ENCODE assay signal across 27 cellular contexts in genomic region chr4:173138636-173139035, GRCh38.
"Had no signal": no experiment of that assay in that cellular context is flagged by ENCODE, and none has a peak within 500 bp of the region (broad histone marks: within the 10 kb centered on the region; RNA-seq: fewer than 3 reads in every experiment).

No MANE protein-coding gene starts in this region.

- H3K9me3 ChIP-seq: body of pancreas, left lung, neutrophil, ovary, psoas muscle, right lobe of liver, tibial nerve had no signal

- H3K4me3 Mint-ChIP-seq: activated CD4-positive, alpha-beta T cell treated with anti-CD3 and anti-CD28 coated beads, Interleukin-2, amount 10 ng/mL, durations not matched to agents 24 days and 14 days; activated CD8-positive, alpha-beta memory T cell treated with anti-CD3 and anti-CD28 coated beads, Interleukin-2, amount 10 ng/mL, durations not matched to agents 7 days and 5 days; activated CD8-positive, alpha-beta T cell treated with anti-CD3 and anti-CD28 coated beads for 36 hours; activated naive CD4-positive, alpha-beta T cell treated with anti-CD3 and anti-CD28 coated beads, Interleukin-2, amount 50 U/mL, for 24 hours; activated T-helper 1 cell treated with anti-CD3 and anti-CD28 coated beads, Interleukin-12 subunit alpha, Interleukin-12 subunit beta, Interleukin-2, Interleukin-4 antibody, amounts not matched to agents 30 ng/mL and 10 ng/mL and 1 ng/mL, durations not matched to agents 14 hours and 24 hours and 36 hours; dendritic cell treated with granulocyte-macrophage colony-stimulating factor and Interleukin-4, amounts not matched to agents 40 ng/mL and 50 ng/mL, for 4 days; mesothelial cell of epicardium; natural killer cell treated with Interleukin-12 subunit alpha and Interleukin-12 subunit beta and Interleukin-15 and Interleukin-18, amount 100 ng/mL, for 72 hours; stimulated activated effector memory CD8-positive, alpha-beta T cell treated with anti-CD3 and anti-CD28 coated beads, Interleukin-12 subunit alpha, Interleukin-12 subunit beta, amount 100 ng/mL, for 72 hours; stimulated activated naive CD8-positive, alpha-beta T cell treated with anti-CD3 and anti-CD28 coated beads, Interleukin-15, amount 100 ng/mL, for 72 hours had no signal

- ATAC-seq: activated CD4-positive, CD25-positive, alpha-beta regulatory T cell treated with anti-CD3 and anti-CD28 coated beads, Interleukin-2, amount 50 U/mL, for 24 hours; activated CD8-positive, alpha-beta memory T cell treated with anti-CD3 and anti-CD28 coated beads, Interleukin-2, amount 10 ng/mL, durations not matched to agents 7 days and 5 days; activated CD8-positive, alpha-beta T cell treated with anti-CD3 and anti-CD28 coated beads for 36 hours; body of pancreas; left lung; natural killer cell treated with Interleukin-12 subunit alpha and Interleukin-12 subunit beta and Interleukin-15 and Interleukin-18, amount 100 ng/mL, for 72 hours; psoas muscle; right lobe of liver; stimulated activated effector memory CD8-positive, alpha-beta T cell treated with anti-CD3 and anti-CD28 coated beads, Interleukin-12 subunit alpha, Interleukin-12 subunit beta, amount 100 ng/mL, for 72 hours; stimulated activated naive CD8-positive, alpha-beta T cell treated with anti-CD3 and anti-CD28 coated beads, Interleukin-15, amount 100 ng/mL, for 72 hours had no signal

- DNase-seq: activated CD4-positive, alpha-beta T cell treated with anti-CD3 and anti-CD28 coated beads, Interleukin-2, amount 10 ng/mL, durations not matched to agents 24 days and 14 days; activated CD8-positive, alpha-beta memory T cell treated with anti-CD3 and anti-CD28 coated beads, Interleukin-2, amount 10 ng/mL, durations not matched to agents 7 days and 5 days; activated CD8-positive, alpha-beta T cell treated with anti-CD3 and anti-CD28 coated beads for 36 hours; activated gamma-delta T cell; anterior cingulate cortex; body of pancreas; effector CD8-positive, alpha-beta T cell; erythroblast; foreskin melanocyte; hippocampal formation; left lung; ovary; psoas muscle; right lobe of liver; small intestine; stimulated activated CD4-positive, alpha-beta T cell treated with anti-CD3 and anti-CD28 coated beads, Interleukin-2, amount 100 ng/mL, for 24 hours; stimulated activated naive CD8-positive, alpha-beta T cell treated with anti-CD3 and anti-CD28 coated beads, Interleukin-15, amount 100 ng/mL, for 72 hours; T-helper 2 cell had no signal

- H3K4me1 ChIP-seq: body of pancreas, left lung, psoas muscle, right lobe of liver, tibial nerve had no signal

- H3K27me3 Mint-ChIP-seq: activated CD8-positive, alpha-beta T cell treated with anti-CD3 and anti-CD28 coated beads for 36 hours; dendritic cell treated with granulocyte-macrophage colony-stimulating factor and Interleukin-4, amounts not matched to agents 40 ng/mL and 50 ng/mL, for 4 days; stimulated activated naive CD8-positive, alpha-beta T cell treated with anti-CD3 and anti-CD28 coated beads, Interleukin-15, amount 100 ng/mL, for 72 hours had no signal

- H3K4me3 ChIP-seq: body of pancreas, left lung, ovary, psoas muscle, right lobe of liver, tibial nerve had no signal

- H3K27me3 ChIP-seq: body of pancreas, left lung, neutrophil, ovary, right lobe of liver, tibial nerve had no signal

- H3K36me3 ChIP-seq: left lung, neutrophil, ovary, right lobe of liver, tibial nerve had no signal

- H3K9me3 Mint-ChIP-seq: activated CD4-positive, alpha-beta T cell treated with anti-CD3 and anti-CD28 coated beads, Interleukin-2, amount 10 ng/mL, durations not matched to agents 24 days and 14 days; activated CD8-positive, alpha-beta T cell treated with anti-CD3 and anti-CD28 coated beads for 36 hours; activated naive CD4-positive, alpha-beta T cell treated with anti-CD3 and anti-CD28 coated beads, Interleukin-2, amount 50 U/mL, for 24 hours; activated T-helper 1 cell treated with anti-CD3 and anti-CD28 coated beads, Interleukin-12 subunit alpha, Interleukin-12 subunit beta, Interleukin-2, Interleukin-4 antibody, amounts not matched to agents 30 ng/mL and 10 ng/mL and 1 ng/mL, durations not matched to agents 14 hours and 24 hours and 36 hours; mesothelial cell of epicardium; natural killer cell treated with Interleukin-12 subunit alpha and Interleukin-12 subunit beta and Interleukin-15 and Interleukin-18, amount 100 ng/mL, for 72 hours; stimulated activated effector memory CD8-positive, alpha-beta T cell treated with anti-CD3 and anti-CD28 coated beads, Interleukin-12 subunit alpha, Interleukin-12 subunit beta, amount 100 ng/mL, for 72 hours; stimulated activated naive CD8-positive, alpha-beta T cell treated with anti-CD3 and anti-CD28 coated beads, Interleukin-15, amount 100 ng/mL, for 72 hours had no signal

- H3K36me3 Mint-ChIP-seq: activated CD8-positive, alpha-beta memory T cell treated with anti-CD3 and anti-CD28 coated beads, Interleukin-2, amount 10 ng/mL, durations not matched to agents 7 days and 5 days; activated naive CD4-positive, alpha-beta T cell treated with anti-CD3 and anti-CD28 coated beads, Interleukin-2, amount 50 U/mL, for 24 hours; mesothelial cell of epicardium; natural killer cell treated with Interleukin-12 subunit alpha and Interleukin-12 subunit beta and Interleukin-15 and Interleukin-18, amount 100 ng/mL, for 72 hours; stimulated activated effector memory CD8-positive, alpha-beta T cell treated with anti-CD3 and anti-CD28 coated beads, Interleukin-12 subunit alpha, Interleukin-12 subunit beta, amount 100 ng/mL, for 72 hours had no signal

- H3K4me1 Mint-ChIP-seq: activated CD4-positive, alpha-beta T cell treated with anti-CD3 and anti-CD28 coated beads, Interleukin-2, amount 10 ng/mL, durations not matched to agents 24 days and 14 days; activated CD8-positive, alpha-beta memory T cell treated with anti-CD3 and anti-CD28 coated beads, Interleukin-2, amount 10 ng/mL, durations not matched to agents 7 days and 5 days; activated naive CD4-positive, alpha-beta T cell treated with anti-CD3 and anti-CD28 coated beads, Interleukin-2, amount 50 U/mL, for 24 hours; stimulated activated effector memory CD8-positive, alpha-beta T cell treated with anti-CD3 and anti-CD28 coated beads, Interleukin-12 subunit alpha, Interleukin-12 subunit beta, amount 100 ng/mL, for 72 hours; stimulated activated naive CD8-positive, alpha-beta T cell treated with anti-CD3 and anti-CD28 coated beads, Interleukin-15, amount 100 ng/mL, for 72 hours had no signal

- H3K27ac ChIP-seq: body of pancreas, left lung, neutrophil, ovary, psoas muscle, right lobe of liver, tibial nerve had no signal

- H3K27ac Mint-ChIP-seq: activated CD4-positive, alpha-beta T cell treated with anti-CD3 and anti-CD28 coated beads, Interleukin-2, amount 10 ng/mL, durations not matched to agents 24 days and 14 days; activated CD8-positive, alpha-beta memory T cell treated with anti-CD3 and anti-CD28 coated beads, Interleukin-2, amount 10 ng/mL, durations not matched to agents 7 days and 5 days; activated CD8-positive, alpha-beta T cell treated with anti-CD3 and anti-CD28 coated beads for 36 hours; activated naive CD4-positive, alpha-beta T cell treated with anti-CD3 and anti-CD28 coated beads, Interleukin-2, amount 50 U/mL, for 24 hours; activated T-helper 1 cell treated with anti-CD3 and anti-CD28 coated beads, Interleukin-12 subunit alpha, Interleukin-12 subunit beta, Interleukin-2, Interleukin-4 antibody, amounts not matched to agents 30 ng/mL and 10 ng/mL and 1 ng/mL, durations not matched to agents 14 hours and 24 hours and 36 hours; dendritic cell treated with granulocyte-macrophage colony-stimulating factor and Interleukin-4, amounts not matched to agents 40 ng/mL and 50 ng/mL, for 4 days; mesothelial cell of epicardium; natural killer cell treated with Interleukin-12 subunit alpha and Interleukin-12 subunit beta and Interleukin-15 and Interleukin-18, amount 100 ng/mL, for 72 hours; stimulated activated effector memory CD8-positive, alpha-beta T cell treated with anti-CD3 and anti-CD28 coated beads, Interleukin-12 subunit alpha, Interleukin-12 subunit beta, amount 100 ng/mL, for 72 hours; stimulated activated naive CD8-positive, alpha-beta T cell treated with anti-CD3 and anti-CD28 coated beads, Interleukin-15, amount 100 ng/mL, for 72 hours had no signal
